8 cellular contexts compared by ENCODE assay signal in the genomic region with DNA sequence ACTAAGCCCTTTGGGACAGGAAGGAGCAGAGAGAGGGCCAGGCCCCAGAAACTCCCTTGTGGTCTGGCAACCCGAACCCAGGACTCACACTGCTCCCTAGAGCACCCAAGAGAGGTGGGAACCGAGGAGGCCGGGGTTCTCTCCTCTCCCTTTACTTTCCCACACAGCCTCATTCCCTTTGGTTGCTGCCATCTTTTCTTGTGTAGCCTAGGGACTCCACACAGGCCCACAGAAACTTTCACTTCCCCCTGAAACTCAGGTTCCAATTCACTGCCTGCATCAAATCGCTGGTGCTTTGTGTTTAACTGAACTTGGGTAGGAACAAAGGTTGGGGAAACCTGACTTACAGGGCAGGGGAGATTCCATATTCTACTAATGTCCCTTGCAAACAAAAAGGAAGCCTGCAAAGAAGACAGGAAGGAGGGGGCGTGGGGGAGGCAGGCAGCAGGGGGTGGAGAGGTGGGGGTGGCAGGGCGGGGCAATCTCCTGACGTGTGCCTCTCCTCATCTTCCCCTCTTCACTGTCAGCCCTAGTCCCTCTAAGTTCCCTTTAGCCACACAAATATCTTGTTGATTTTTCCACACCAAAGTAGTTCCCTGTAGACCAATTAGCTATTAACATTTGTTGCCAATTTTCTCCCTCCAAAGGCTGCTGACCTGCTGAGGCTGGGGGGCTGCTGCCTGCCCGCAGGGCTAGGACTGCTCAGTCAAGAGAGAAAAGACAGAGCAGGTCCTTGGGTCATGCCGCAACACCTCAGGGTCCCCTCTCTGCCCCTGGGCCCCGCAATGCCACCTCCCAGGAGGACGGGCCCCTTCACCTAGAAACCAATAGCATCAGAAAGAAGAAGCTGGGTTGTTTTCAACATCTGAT.
A peak's percentile ranks its signal among the peaks of the same experiment; 100 is the strongest.
DNase-seq lines count a peak whose midpoint lies in the region; ATAC-seq and TF ChIP-seq lines count a peak whose summit lies in the region.

No MANE protein-coding gene starts in this region.

- peak overlapping the region; percentile 81 for H3K27ac Mint-ChIP-seq in central memory CD8-positive, alpha-beta T cell (ENCODE audit: low read depth)
- H3K27ac Mint-ChIP-seq in nephron: peak overlapping the region; percentile 99 to 100 (median 99)

- H2AFZ ChIP-seq in ACC112 (ENCODE audit: low read length, unreplicated experiment): no peak overlapping the region

- peaks cover 51% of the 10 kb centered on the region for H3K4me1 Mint-ChIP-seq in central memory CD8-positive, alpha-beta T cell
- peaks cover 65% of the 10 kb centered on the region for H3K4me1 Mint-ChIP-seq in nephron

- no peak for TF ChIP-seq CTCF in nephron (IDR thresholded peaks at IDR 0.05; ENCODE audit: unreplicated experiment in 3 of 3)

- ATAC-seq in GM19328 (IDR thresholded peaks at IDR 0.05; ENCODE audit: unreplicated experiment) (peak; percentile 48), HG03439 (IDR thresholded peaks at IDR 0.05; ENCODE audit: unreplicated experiment) (peak; percentile 39)
- ATAC-seq in central memory CD8-positive, alpha-beta T cell (replicated peaks; ENCODE audit: extremely low read depth, poor library complexity, severe bottlenecking): peak; percentile 63

- no peak overlapping the region for H3K4me3 ChIP-seq in ACC112 (ENCODE audit: low read depth, low read length)

- H3K27me3 Mint-ChIP-seq in central memory CD8-positive, alpha-beta T cell: no peaks in the 10 kb centered on the region
- no peaks in the 10 kb centered on the region for H3K27me3 Mint-ChIP-seq in nephron (ENCODE audit: low read depth)

- peaks cover 66% of the 10 kb centered on the region for H3K79me2 ChIP-seq in ACC112 (ENCODE audit: control insufficient read depth, insufficient read depth, low read length, unreplicated experiment)

- peak overlapping the region; percentile 66 for H3K27ac ChIP-seq in ACC112 (ENCODE audit: low read depth, low read length)

- no peaks in the 10 kb centered on the region for H3K27me3 ChIP-seq in ACC112 (ENCODE audit: insufficient read depth, low read length)

- H3K36me3 Mint-ChIP-seq in central memory CD8-positive, alpha-beta T cell (ENCODE audit: insufficient read depth): no peaks in the 10 kb centered on the region
- peaks cover 18% of the 10 kb centered on the region for H3K36me3 Mint-ChIP-seq in nephron (ENCODE audit: low read depth)

- DNase-seq in T-helper 9 cell (peak; percentile 47), NCI-H1694 (lab: John Stamatoyannopoulos, UW) (no peak), COLO668 (lab: John Stamatoyannopoulos, UW; ENCODE audit: unreplicated experiment) (no peak)
- DNase-seq in central memory CD8-positive, alpha-beta T cell (ENCODE audit: low spot score in 2 of 2): peak in 1 of 2 donors; percentile 23

- H3K36me3 ChIP-seq in ACC112 (ENCODE audit: insufficient read depth, low read length): peaks cover 8% of the 10 kb centered on the region; the same call in 1 of the 2 replicates

- H3K4me1 ChIP-seq in ACC112 (ENCODE audit: control insufficient read depth, insufficient read depth, low read length, unreplicated experiment): peaks cover 61% of the 10 kb centered on the region

- no peaks in the 10 kb centered on the region for H3K9me3 Mint-ChIP-seq in central memory CD8-positive, alpha-beta T cell
- no peaks in the 10 kb centered on the region for H3K9me3 Mint-ChIP-seq in nephron

- H3K4me3 Mint-ChIP-seq in central memory CD8-positive, alpha-beta T cell: peak overlapping the region; percentile 54
- H3K4me3 Mint-ChIP-seq in nephron: peak overlapping the region; percentile 59 to 72 (median 68)
